8 cellular contexts compared by ENCODE assay signal in the genomic region with DNA sequence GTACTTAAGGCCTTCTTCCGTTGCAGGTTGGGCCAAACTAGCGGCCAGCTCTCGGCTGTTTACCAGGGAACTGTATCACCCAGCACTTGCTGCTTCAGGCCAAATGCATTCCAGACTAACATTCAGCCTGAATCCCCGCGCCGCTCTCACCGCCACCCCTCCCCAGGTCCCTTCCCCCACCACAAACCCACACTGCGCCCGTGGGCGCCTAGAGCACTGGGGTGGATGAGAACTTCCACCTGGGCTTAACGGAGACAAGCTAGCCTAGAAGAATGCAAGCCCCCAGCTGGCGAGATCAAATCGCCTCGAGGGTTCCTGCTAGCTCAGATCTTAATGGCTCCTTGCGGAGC. TPM values are rescaled to one million over a fixed set of nuclear protein-coding genes. Genes with fewer than 3 reads are reported as not detected.
A peak's percentile ranks its signal among the peaks of the same experiment; 100 is the strongest.
DNase-seq lines count a peak whose midpoint lies in the region; ATAC-seq, FAIRE-seq and TF ChIP-seq lines count a peak whose summit lies in the region.

No MANE protein-coding gene starts in this region.

- H4K20me1 ChIP-seq in KMS-11 (ENCODE audit: insufficient read depth) (no peaks in the 10 kb centered on the region), K562 (replicated peaks; ENCODE audit: control insufficient read depth, insufficient read depth, low read length) (no peaks in the 10 kb centered on the region)

- no TSS peak for BruUV-seq in K562 (replicated peaks; lab: Mats Ljungman, UMichigan)

- TF ChIP-seq EP300 in K562 (IDR thresholded peaks at IDR 0.05; ENCODE audit: low read length) = no peak

- no peaks in the 10 kb centered on the region for H3K36me3 ChIP-seq in KMS-11 (ENCODE audit: insufficient read depth)
- H3K36me3 ChIP-seq in K562 (ENCODE audit: control insufficient read depth, insufficient read depth, low read length) = peaks cover 2% of the 10 kb centered on the region; the same call in 1 of the 3 replicates

- H3K4me1 ChIP-seq in KMS-11 (ENCODE audit: low read depth, poor library complexity, severe bottlenecking) (peaks cover 20% of the 10 kb centered on the region), K562 (replicated peaks in 1 of 2; ENCODE audit: control insufficient read depth in 2 of 2, insufficient read depth in 2 of 2, low read length in 2 of 2) (peaks cover 9 to 14% of the 10 kb centered on the region in 2 experiments)

- no peak; a peak in 1 of 4 replicates for TF ChIP-seq RAD21 in K562 (CRISPR knock-in tag; conservative IDR thresholded peaks at IDR 0.05 in 1 of 2, IDR thresholded peaks at IDR 0.05 in 1 of 2)

- no peaks in the 10 kb centered on the region for H3K9me1 ChIP-seq in K562 (ENCODE audit: control insufficient read depth, insufficient read depth, low read length)

- H3K9ac ChIP-seq in KMS-11 (peak overlapping the region; percentile 82), K562 (ENCODE audit: insufficient read depth in 1 of 2, low read depth in 2 of 2, low read length in 2 of 2) (peak overlapping the region; percentile 76 to 98)

- H3K9me3 ChIP-seq in K562 (replicated peaks; ENCODE audit: control insufficient read depth, insufficient read depth, low read depth, low read length) = no peaks in the 10 kb centered on the region

- no peak for FAIRE-seq in K562 (lab: Jason Lieb, UNC)

- ATAC-seq in K562 = peak; percentile 45

- intact Hi-C loops in K562 (cut with micrococcal nuclease) = loop anchor here (10.0 kb wide), 1 partner anchor 503 kb away; a partner anchor contains a TSS

- H3K79me2 ChIP-seq in KMS-11 (ENCODE audit: insufficient read depth, low read depth) (peaks cover 36% of the 10 kb centered on the region), K562 (ENCODE audit: control insufficient read depth, insufficient read depth, low read length) (peaks cover 51% of the 10 kb centered on the region)

- TF ChIP-seq CTCF in KMS-11 (conservative IDR thresholded peaks at IDR 0.05; ENCODE audit: low read depth, low read length) (no peak; the same call in 1 of the 2 replicates), K562 (IDR thresholded peaks at IDR 0.05 in 2 of 3, conservative IDR thresholded peaks at IDR 0.05 in 1 of 3; ENCODE audit: insufficient read depth in 2 of 3, low read depth in 1 of 3, low read length in 3 of 3) (no peak)

- DNase-seq in G401 (ENCODE audit: low spot score) (peak; percentile 76), K562 (ENCODE audit: extremely low read depth in 1 of 4, low spot score in 3 of 4) (no peak), iPS-NIHi11 (ENCODE audit: low spot score) (peak; percentile 17), epidermal melanocyte (ENCODE audit: insufficient read length, low spot score) (no peak), activated gamma-delta T cell treated with Interleukin-2 at 50 U/mL for 16 hours (no peak), NCI-H2171 treated with DMSO at 0.1 percent for 48 hours (lab: John Stamatoyannopoulos, UW) (no peak)

- no peak for TF ChIP-seq POLR2A in K562 (conservative IDR thresholded peaks at IDR 0.05)

- H3K27ac ChIP-seq in KMS-11 = peak overlapping the region; percentile 83
- H3K27ac ChIP-seq in K562 (ENCODE audit: extremely low read depth, low read depth, low read length) = peak overlapping the region; percentile 86
- H3K27ac ChIP-seq in skin epidermis = peak overlapping the region; percentile 56 to 96 (median 90)

- H3K27me3 ChIP-seq in KMS-11 (ENCODE audit: insufficient read depth, low read depth) (no peaks in the 10 kb centered on the region), K562 (ENCODE audit: control insufficient read depth in 2 of 2, insufficient read depth in 2 of 2, low read length in 2 of 2) (no peaks in the 10 kb centered on the region)

- WGBS in K562 (ENCODE audit: insufficient coverage, low coverage, missing lambda C conversion rate) = under 1% methylated on average over 15 of the region's 15 CpGs

- H3K4me2 ChIP-seq in KMS-11 (peak overlapping the region; percentile 63), K562 (ENCODE audit: insufficient read depth, low read length) (peak overlapping the region; percentile 89)

- in situ Hi-C loops in G401 (cut with HindIII; ENCODE audit: low sequenced_read_pairs) (no loop called here), K562 (cut with MboI) (no loop called here)

- CTCF ChIA-PET in K562 (lab: Yijun Ruan, JAX; ENCODE audit: low intra/inter-chr PET ratio) = interaction anchor here (1.2 kb wide), 1 partner anchor 126 kb away, joined by 4 read pairs; no protein-coding TSS in a partner anchor

- H2AFZ ChIP-seq in KMS-11 (ENCODE audit: low read depth) (peak overlapping the region; percentile 92), K562 (ENCODE audit: low read depth, low read length) (peak overlapping the region; percentile 100)

- H3K4me3 ChIP-seq in KMS-11 (IDR thresholded peaks at IDR 0.05; ENCODE audit: insufficient read depth, low read depth, low read length) (peak overlapping the region; percentile 89), K562 (peak overlapping the region; percentile 79), skin epidermis (peak overlapping the region; percentile 69 to 87 (median 79))

- POLR2A ChIA-PET in K562 (lab: Yijun Ruan, JAX) = interaction anchor here (0.6 to 4.3 kb wide), 5 partner anchors 9 to 164 kb away, joined by 4 to 27 read pairs (median 7); no protein-coding TSS in a partner anchor

TF ChIP-seq in K562, 482 proteins besides CTCF, POLR2A, EP300 and RAD21 (continues in another document):
- no peak for TF ChIP-seq ZC3H4 (CRISPR knock-in tag; IDR thresholded peaks at IDR 0.05; ENCODE audit: borderline replicate concordance)
- TF ChIP-seq CBX3 (IDR thresholded peaks at IDR 0.05; ENCODE audit: borderline replicate concordance in 1 of 2, low read length in 2 of 2) = no peak
- no peak for TF ChIP-seq ZNF224 (CRISPR knock-in tag; IDR thresholded peaks at IDR 0.05)
- 0 out of 2 replicates have a peak, but pooled peaks have one; percentile 27 for TF ChIP-seq MECOM (CRISPR knock-in tag; IDR thresholded peaks at IDR 0.05)

RNA-seq across cellular contexts. Expression of a gene that starts 0.6 kb away (rescaled TPM):
- total RNA-seq in G401 (2014; rRNA removed; shearing (Covaris generic)) = 32.3 and 33.7 TPM in 2 replicates
- total RNA-seq in K562 (2011; cell fraction: chromatin; rRNA removed; ENCODE audit: low replicate concordance) = 31.5 and 50.2 TPM in 2 replicates
- total RNA-seq in K562 (2011; cell fraction: nucleolus; rRNA removed) = 16.2 and 20.5 TPM in 2 replicates
- total RNA-seq in K562 (2011; cell fraction: nucleoplasm; rRNA removed) = 16.9 and 23.0 TPM in 2 replicates
- total RNA-seq in K562 (2014; rRNA removed) = 23.4 and 25.0 TPM in 2 replicates
- 30.1 and 34.2 TPM in 2 replicates for total RNA-seq in K562 (2014; rRNA removed; fragmentation: Illumina TruSeq; extraction: Trizol)
- 30.5 and 32.0 TPM in 2 replicates for total RNA-seq in K562 (2015; rRNA removed; fragmentation: Illumina TruSeq; extraction: Trizol)
- total RNA-seq in K562 (2021) = 51.3 and 52.2 TPM in 2 replicates
- 24.4 and 38.6 TPM in 2 replicates for polyA plus RNA-seq in K562 (2011; rRNA removed)
- polyA plus RNA-seq in K562 (2011; cell fraction: cytosol; rRNA removed) = 27.4 and 34.9 TPM in 2 replicates
- 29.5 and 33.3 TPM in 2 replicates for polyA plus RNA-seq in K562 (2011; cell fraction: nucleus; rRNA removed)
- polyA plus RNA-seq in K562 (2012) = 38.3 and 40.8 TPM in 2 replicates
- polyA plus RNA-seq in K562 (2014; fragmentation: Illumina TruSeq; extraction: Trizol) = 39.2 and 45.9 TPM in 2 replicates
- polyA plus RNA-seq in K562 (2014; fragmentation: Nextera tagmentation; extraction: Ambion mirVana) = 1 to 10 TPM; 6.2 to 9.6 TPM
- 22.1 and 24.2 TPM in 2 replicates for polyA plus RNA-seq in K562 (2014; rRNA removed)
- 64.3 and 93.5 TPM in 2 replicates for polyA minus RNA-seq in K562 (2011; rRNA and poly(A)+ RNA removed)
- 34.4 and 36.3 TPM in 2 replicates for polyA minus RNA-seq in K562 (2011; cell fraction: cytosol; rRNA and poly(A)+ RNA removed)
- 22.9 and 40.4 TPM in 2 replicates for polyA minus RNA-seq in K562 (2011; cell fraction: nucleus; rRNA and poly(A)+ RNA removed)

RNA-seq across cellular contexts. Expression of a gene that starts 33.7 kb away (rescaled TPM):
- total RNA-seq in G401 (2014; rRNA removed; shearing (Covaris generic)) = not detected in 2 replicates
- total RNA-seq in K562 (2011; cell fraction: chromatin; rRNA removed; ENCODE audit: low replicate concordance) = not detected in 2 replicates
- not detected in 2 replicates for total RNA-seq in K562 (2011; cell fraction: nucleolus; rRNA removed)
- total RNA-seq in K562 (2011; cell fraction: nucleoplasm; rRNA removed) = not detected in 2 replicates
- total RNA-seq in K562 (2014; rRNA removed) = not detected in 2 replicates
- total RNA-seq in K562 (2014; rRNA removed; fragmentation: Illumina TruSeq; extraction: Trizol) = not detected in 2 replicates
- not detected in 2 replicates for total RNA-seq in K562 (2015; rRNA removed; fragmentation: Illumina TruSeq; extraction: Trizol)
- total RNA-seq in K562 (2021) = not detected in 2 replicates
- polyA plus RNA-seq in K562 (2011; rRNA removed) = not detected in 2 replicates
- polyA plus RNA-seq in K562 (2011; cell fraction: cytosol; rRNA removed) = not detected in 2 replicates
- not detected in 2 replicates for polyA plus RNA-seq in K562 (2011; cell fraction: nucleus; rRNA removed)
- polyA plus RNA-seq in K562 (2012) = not detected in 2 replicates
- polyA plus RNA-seq in K562 (2014; fragmentation: Illumina TruSeq; extraction: Trizol) = not detected in 2 replicates
- not detected for polyA plus RNA-seq in K562 (2014; fragmentation: Nextera tagmentation; extraction: Ambion mirVana)
- not detected in 2 replicates for polyA plus RNA-seq in K562 (2014; rRNA removed)
- polyA minus RNA-seq in K562 (2011; rRNA and poly(A)+ RNA removed) = not detected in 2 replicates
- not detected in 2 replicates for polyA minus RNA-seq in K562 (2011; cell fraction: cytosol; rRNA and poly(A)+ RNA removed)
- not detected in 2 replicates for polyA minus RNA-seq in K562 (2011; cell fraction: nucleus; rRNA and poly(A)+ RNA removed)

RNA-seq across cellular contexts. Expression of a gene that starts 53.3 kb away (rescaled TPM):
- total RNA-seq in G401 (2014; rRNA removed; shearing (Covaris generic)) = not detected in 2 replicates
- not detected in 2 replicates for total RNA-seq in K562 (2011; cell fraction: chromatin; rRNA removed; ENCODE audit: low replicate concordance)
- total RNA-seq in K562 (2011; cell fraction: nucleolus; rRNA removed) = not detected in 2 replicates
- not detected in 2 replicates for total RNA-seq in K562 (2011; cell fraction: nucleoplasm; rRNA removed)
- not detected in 2 replicates for total RNA-seq in K562 (2014; rRNA removed)
- total RNA-seq in K562 (2014; rRNA removed; fragmentation: Illumina TruSeq; extraction: Trizol) = not detected in 2 replicates
- not detected in 2 replicates for total RNA-seq in K562 (2015; rRNA removed; fragmentation: Illumina TruSeq; extraction: Trizol)
- total RNA-seq in K562 (2021) = not detected in 2 replicates
- polyA plus RNA-seq in K562 (2011; rRNA removed) = not detected in 2 replicates
- polyA plus RNA-seq in K562 (2011; cell fraction: cytosol; rRNA removed) = not detected in 2 replicates
- polyA plus RNA-seq in K562 (2011; cell fraction: nucleus; rRNA removed) = not detected in 2 replicates
- polyA plus RNA-seq in K562 (2012) = not detected in 2 replicates
- not detected in 2 replicates for polyA plus RNA-seq in K562 (2014; fragmentation: Illumina TruSeq; extraction: Trizol)
- polyA plus RNA-seq in K562 (2014; fragmentation: Nextera tagmentation; extraction: Ambion mirVana) = not detected
- polyA plus RNA-seq in K562 (2014; rRNA removed) = not detected in 2 replicates
- polyA minus RNA-seq in K562 (2011; rRNA and poly(A)+ RNA removed) = not detected in 2 replicates
- not detected in 2 replicates for polyA minus RNA-seq in K562 (2011; cell fraction: cytosol; rRNA and poly(A)+ RNA removed)
- not detected in 2 replicates for polyA minus RNA-seq in K562 (2011; cell fraction: nucleus; rRNA and poly(A)+ RNA removed)

Comparison
In these comparisons a context has a peak if more than half of its experiments do, and no peak if none do; other contexts are left out.
1. DNase-seq: peak in G401 (single experiment) and iPS-NIHi11 (single experiment); none in K562 (0 of 4), epidermal melanocyte (single experiment), activated gamma-delta T cell treated with Interleukin-2 at 50 U/mL for 16 hours (single experiment) and NCI-H2171 treated with DMSO at 0.1 percent for 48 hours (single experiment).
2. Peak in every context shown above with its lines, with median percentiles within 50 percentile points of each other: H3K27ac ChIP-seq and H3K4me3 ChIP-seq.